ENCODE assay signal across 1 cellular context in genomic region chr4:118396881-118397666, GRCh38.
TF ChIP-seq lines count a peak whose summit lies in the region.

No MANE protein-coding gene starts in this region.

TF ChIP-seq in GM23338, 12 proteins besides CTCF, POLR2A, EP300 and RAD21 (continued from another document):
- TF ChIP-seq REST (IDR thresholded peaks at IDR 0.05; ENCODE audit: unreplicated experiment) (no peak), JUNB (IDR thresholded peaks at IDR 0.05; ENCODE audit: unreplicated experiment) (no peak)
